Comparison of ENCODE assay signal across 15 cellular contexts in genomic region chr14:77599894-77600293, GRCh38. TPM values are rescaled to one million over a fixed set of nuclear protein-coding genes. Genes with fewer than 3 reads are reported as not detected.
DNase-seq lines count a peak whose midpoint lies in the region; ATAC-seq, FAIRE-seq and TF ChIP-seq lines count a peak whose summit lies in the region.
"Had no signal": no experiment of that assay in that cellular context is flagged by ENCODE, and none has a peak within 500 bp of the region (broad histone marks: within the 10 kb centered on the region; RNA-seq: fewer than 3 reads in every experiment).

No MANE protein-coding gene starts in this region.

- H3K79me2 ChIP-seq in osteoblast (ENCODE audit: insufficient read depth, low read length) = peaks cover 94% of the 10 kb centered on the region

- no peak overlapping the region; the same call in 1 of the 2 replicates for H2AK5ac ChIP-seq in IMR-90 (ENCODE audit: low read depth, low read length)

- CTCF ChIA-PET in CD8-positive, alpha-beta T cell (lab: Charles Lee) = no interaction called here
- CTCF ChIA-PET in IMR-90 (lab: Yijun Ruan, JAX) = no interaction called here

- peak overlapping the region; percentile 94 for H3K27ac Mint-ChIP-seq in CD8-positive, alpha-beta T cell
- H3K27ac Mint-ChIP-seq: dendritic cell treated with granulocyte-macrophage colony-stimulating factor and Interleukin-4, amounts not matched to agents 40 ng/mL and 50 ng/mL, for 4 days had no signal

- no peaks in the 10 kb centered on the region for H3K27me3 ChIP-seq in CD8-positive, alpha-beta T cell (ENCODE audit: insufficient read depth, low read length)
- H3K27me3 ChIP-seq in IMR-90 (ENCODE audit: control insufficient read depth, insufficient read depth, low read length) (no peaks in the 10 kb centered on the region), osteoblast (ENCODE audit: insufficient read depth, low read length) (no peaks in the 10 kb centered on the region)
- H3K27me3 ChIP-seq: tibial nerve had no signal

- no TSS peak for BruUV-seq in IMR-90 (replicated peaks; lab: Mats Ljungman, UMichigan)

- peaks cover 54% of the 10 kb centered on the region for H3K4me1 Mint-ChIP-seq in CD8-positive, alpha-beta T cell (ENCODE audit: low read depth)

- intact Hi-C loops in CD8-positive, alpha-beta T cell (cut with DNase I, micrococcal nuclease) = loop anchor here in 1 of 2 experiments (2.0 to 5.0 kb wide), 3 partner anchors 15 to 143 kb away; partner anchors contain the start of genes AHSA1, ALKBH1, SLIRP and VIPAS39
- intact Hi-C loops in IMR-90 (cut with micrococcal nuclease) = no loop called here

- H4K8ac ChIP-seq in IMR-90 (ENCODE audit: low read depth in 2 of 2, low read length in 2 of 2) = 0 out of 4 replicates have a peak overlapping the region, but pooled peaks of 1 of the 2 experiments have one; percentile 26

- H4K5ac ChIP-seq in IMR-90 (ENCODE audit: low read depth, low read length) = no peak overlapping the region

- dilution Hi-C loops in IMR-90 (cut with HindIII; ENCODE audit: low sequenced_read_pairs, unreplicated experiment) = no loop called here

- H3K56ac ChIP-seq in IMR-90 (ENCODE audit: extremely low read depth, insufficient read depth, low read length) = no peak overlapping the region

- H3K9me1 ChIP-seq in IMR-90 (ENCODE audit: insufficient read depth, low read length) = peaks cover 18% of the 10 kb centered on the region

- H3K4me3 Mint-ChIP-seq in CD8-positive, alpha-beta T cell = no peak overlapping the region
- H3K4me3 Mint-ChIP-seq: dendritic cell treated with granulocyte-macrophage colony-stimulating factor and Interleukin-4, amounts not matched to agents 40 ng/mL and 50 ng/mL, for 4 days had no signal

- no peak overlapping the region for H2BK120ac ChIP-seq in IMR-90 (ENCODE audit: low read depth, low read length)

- H3K4me2 ChIP-seq in IMR-90 (ENCODE audit: low read depth, low read length) = peak overlapping the region; percentile 34
- H3K4me2 ChIP-seq in osteoblast (ENCODE audit: insufficient read depth, low read length) = no peak overlapping the region

- H3K18ac ChIP-seq in IMR-90 (ENCODE audit: low read depth, low read length) = no peak overlapping the region; the same call in 1 of the 2 replicates

- peaks cover 28 to 77% of the 10 kb centered on the region in 2 experiments for H3K79me1 ChIP-seq in IMR-90 (ENCODE audit: low read depth in 1 of 2, low read length in 2 of 2)

- H2BK5ac ChIP-seq in IMR-90 (ENCODE audit: low read depth, low read length, poor library complexity, severe bottlenecking) = no peak overlapping the region

- peak overlapping the region; percentile 78; the same call in 1 of the 2 replicates for H3K23ac ChIP-seq in IMR-90 (ENCODE audit: low read depth, low read length)

- FAIRE-seq in endometrium (lab: Jason Lieb, UNC) (peak; percentile 97), D721Med (lab: Jason Lieb, UNC) (no peak)

- no peak overlapping the region for H3K27ac ChIP-seq in CD8-positive, alpha-beta T cell (ENCODE audit: low read depth, low read length)
- peak overlapping the region; percentile 23; the same call in 1 of the 2 replicates for H3K27ac ChIP-seq in IMR-90 (ENCODE audit: insufficient read depth, low read length)
- peak overlapping the region; percentile 30 for H3K27ac ChIP-seq in osteoblast (ENCODE audit: low read depth, low read length)

- no peak for ATAC-seq in CD8-positive, alpha-beta T cell
- peak; percentile 60 for ATAC-seq in IMR-90 (ENCODE audit: low read depth)
- no peak for ATAC-seq in GM21737 (IDR thresholded peaks at IDR 0.05; ENCODE audit: unreplicated experiment)

- H2AFZ ChIP-seq in IMR-90 (replicated peaks; ENCODE audit: low read length, poor library complexity) (no peak overlapping the region), osteoblast (ENCODE audit: low read length) (no peak overlapping the region)

- peaks cover 25% of the 10 kb centered on the region for H3K36me3 Mint-ChIP-seq in CD8-positive, alpha-beta T cell

- no CpG with 5 or more reads among the region's 3 CpGs for WGBS in IMR-90 (ENCODE audit: extremely low coverage in 2 of 2, insufficient read length in 1 of 2), 2 experiments

- no peak overlapping the region; the same call in 1 of the 2 replicates for H3K14ac ChIP-seq in IMR-90 (replicated peaks; ENCODE audit: low read depth, low read length)

- peaks cover 8% of the 10 kb centered on the region for H3K36me3 ChIP-seq in CD8-positive, alpha-beta T cell (ENCODE audit: insufficient read depth, low read length)
- H3K36me3 ChIP-seq in IMR-90 (ENCODE audit: control insufficient read depth, insufficient read depth, low read length) = peaks cover 10% of the 10 kb centered on the region
- H3K36me3 ChIP-seq in osteoblast (ENCODE audit: insufficient read depth, low read length) = peaks cover 16% of the 10 kb centered on the region

- no peak overlapping the region for H2AK9ac ChIP-seq in IMR-90 (replicated peaks; ENCODE audit: low read depth, low read length, poor library complexity)

- TF ChIP-seq POLR2A in IMR-90 (IDR thresholded peaks at IDR 0.05; ENCODE audit: low read depth, low read length) = no peak

- TF ChIP-seq CTCF in CD8-positive, alpha-beta T cell (IDR thresholded peaks at IDR 0.05) = no peak
- no peak for TF ChIP-seq CTCF in IMR-90 (conservative IDR thresholded peaks at IDR 0.05; ENCODE audit: low read depth, low read length)
- no peak for TF ChIP-seq CTCF in osteoblast (IDR thresholded peaks at IDR 0.05; ENCODE audit: extremely low read depth, low read depth, low read length)
- TF ChIP-seq CTCF in D721Med (IDR thresholded peaks at IDR 0.05; ENCODE audit: insufficient read depth, missing control alignments) = no peak

- peak overlapping the region; percentile 37; the same call in 1 of the 2 replicates for H3K4ac ChIP-seq in IMR-90 (ENCODE audit: low read depth, low read length)

- peak overlapping the region; percentile 49; the same call in 1 of the 2 replicates for H2BK20ac ChIP-seq in IMR-90 (ENCODE audit: low read depth, low read length)

- H4K20me1 ChIP-seq in IMR-90 (ENCODE audit: insufficient read depth, low read length) (peaks cover 28% of the 10 kb centered on the region), osteoblast (ENCODE audit: insufficient read depth, low read length) (peaks cover 7% of the 10 kb centered on the region)

- no peaks in the 10 kb centered on the region for H3K27me3 Mint-ChIP-seq in CD8-positive, alpha-beta T cell (ENCODE audit: low read depth)
- H3K27me3 Mint-ChIP-seq: dendritic cell treated with granulocyte-macrophage colony-stimulating factor and Interleukin-4, amounts not matched to agents 40 ng/mL and 50 ng/mL, for 4 days had no signal

- H4K91ac ChIP-seq in IMR-90 (ENCODE audit: insufficient read depth, low read depth, low read length) = peak overlapping the region; percentile 24; the same call in 1 of the 2 replicates

- H3K4me3 ChIP-seq in CD8-positive, alpha-beta T cell (ENCODE audit: low read depth, low read length) = no peak overlapping the region
- H3K4me3 ChIP-seq in IMR-90 (ENCODE audit: insufficient read depth, low read depth, low read length) (no peak overlapping the region), osteoblast (ENCODE audit: insufficient read depth, low read length) (no peak overlapping the region)
- H3K4me3 ChIP-seq: skin epidermis, tibial nerve had no signal

- no peak for TF ChIP-seq RAD21 in IMR-90 (IDR thresholded peaks at IDR 0.05; ENCODE audit: low read length)

- in situ Hi-C loops in IMR-90 (cut with MboI; ENCODE audit: low sequenced_read_pairs) = no loop called here

- POLR2A ChIA-PET in CD8-positive, alpha-beta T cell (lab: Charles Lee) = no interaction called here
- POLR2A ChIA-PET in IMR-90 (lab: Charles Lee; ENCODE audit: unreplicated experiment) = no interaction called here

- no peak overlapping the region for H3K9ac ChIP-seq in IMR-90 (ENCODE audit: low read depth, low read length)

- no peaks in the 10 kb centered on the region for H3K9me3 Mint-ChIP-seq in CD8-positive, alpha-beta T cell
- H3K9me3 Mint-ChIP-seq: dendritic cell treated with granulocyte-macrophage colony-stimulating factor and Interleukin-4, amounts not matched to agents 40 ng/mL and 50 ng/mL, for 4 days had no signal

- DNase-seq in CD8-positive, alpha-beta T cell = no peak
- DNase-seq in IMR-90 = no peak
- no peak for DNase-seq in osteoblast (ENCODE audit: insufficient read length, low spot score, missing footprints)
- DNase-seq in cortex of kidney (lab: John Stamatoyannopoulos, UW) = no peak
- DNase-seq in D721Med (ENCODE audit: insufficient read length, low spot score) = no peak
- DNase-seq in pons (ENCODE audit: low spot score) = no peak
- DNase-seq: Calu3, foreskin fibroblast, islet precursor cell, NCI-H1930 had no signal

- no peaks in the 10 kb centered on the region for H3K9me3 ChIP-seq in CD8-positive, alpha-beta T cell (ENCODE audit: low read length)
- H3K9me3 ChIP-seq in IMR-90 (ENCODE audit: control insufficient read depth, insufficient read depth, low read length) (no peaks in the 10 kb centered on the region), osteoblast (ENCODE audit: low read depth, low read length) (no peaks in the 10 kb centered on the region)
- H3K9me3 ChIP-seq: tibial nerve had no signal

- no peak overlapping the region; the same call in 2 of the 3 replicates for H2BK15ac ChIP-seq in IMR-90 (ENCODE audit: low read depth, low read length)

- peaks cover 29% of the 10 kb centered on the region for H3K4me1 ChIP-seq in CD8-positive, alpha-beta T cell (ENCODE audit: insufficient read depth, low read length)
- H3K4me1 ChIP-seq in IMR-90 (ENCODE audit: control insufficient read depth, insufficient read depth, low read length) (peaks cover 22% of the 10 kb centered on the region), osteoblast (ENCODE audit: insufficient read depth, low read length) (peaks cover 39% of the 10 kb centered on the region)

TF ChIP-seq in IMR-90, 13 proteins besides CTCF, POLR2A, EP300 and RAD21 (continues in another document):
- no peak for TF ChIP-seq RCOR1 (IDR thresholded peaks at IDR 0.05; ENCODE audit: insufficient replicate concordance, low read length)
- TF ChIP-seq ELK1 (IDR thresholded peaks at IDR 0.05; ENCODE audit: borderline replicate concordance, low read depth, low read length) = no peak
- no peak for TF ChIP-seq MXI1 (IDR thresholded peaks at IDR 0.05; ENCODE audit: borderline replicate concordance, low read depth, low read length)
- TF ChIP-seq NFE2L2 (IDR thresholded peaks at IDR 0.05; ENCODE audit: low read depth, low read length) = no peak

RNA-seq across cellular contexts. Expression of gene SPTLC2, which starts 16.5 kb away (rescaled TPM):
- 10 to 100 TPM; 14.4 to 15.8 TPM for total RNA-seq in CD8-positive, alpha-beta T cell
- total RNA-seq in IMR-90 (2012; rRNA removed) (68.3 and 100.0 TPM in 2 replicates), osteoblast (59.0 and 60.4 TPM in 2 replicates)
- polyA plus RNA-seq in IMR-90 (2012; rRNA removed) = 16.8 and 22.6 TPM in 2 replicates
- polyA plus RNA-seq in IMR-90 (2012; cell fraction: cytosol; rRNA removed) = 5.0 and 6.5 TPM in 2 replicates
- 2.6 and 14.1 TPM in 2 replicates for polyA plus RNA-seq in IMR-90 (2012; cell fraction: nucleus; rRNA removed; ENCODE audit: low replicate concordance)
